Comparison of ENCODE assay signal across 9 cellular contexts in the genomic region with DNA sequence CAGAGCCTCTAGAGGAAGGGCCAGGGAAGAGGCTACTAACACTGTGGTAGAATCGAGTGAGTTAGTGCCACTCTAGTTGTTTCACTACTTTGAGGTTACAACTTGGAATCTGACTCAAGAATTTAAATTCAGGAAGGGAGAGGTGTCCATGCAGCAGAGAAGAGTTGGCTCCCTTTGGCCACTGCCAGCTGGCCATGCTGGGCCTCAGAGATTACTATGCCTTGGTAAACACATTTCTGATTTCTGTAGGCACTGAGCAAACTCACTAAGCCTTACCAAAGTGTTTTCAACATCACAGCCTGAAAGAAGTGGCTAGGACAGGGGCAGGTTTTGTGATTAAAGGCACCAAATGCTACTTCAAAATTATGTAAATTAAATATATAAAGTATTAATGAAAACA.
"Had no signal": no experiment of that assay in that cellular context is flagged by ENCODE, and none has a peak within 500 bp of the region (broad histone marks: within the 10 kb centered on the region; RNA-seq: fewer than 3 reads in every experiment).

No MANE protein-coding gene starts in this region.

- FAIRE-seq: H1, H54, HepG2 had no signal

- ATAC-seq: GM23338, HepG2 had no signal

- DNase-seq: H9, HCEC 1CT, KBM-7 had no signal

- H3K27ac ChIP-seq: HL-60, KMS-11 had no signal

- H3K4me3 ChIP-seq: GM23338 had no signal
